21 cellular contexts compared by ENCODE assay signal in the genomic region with DNA sequence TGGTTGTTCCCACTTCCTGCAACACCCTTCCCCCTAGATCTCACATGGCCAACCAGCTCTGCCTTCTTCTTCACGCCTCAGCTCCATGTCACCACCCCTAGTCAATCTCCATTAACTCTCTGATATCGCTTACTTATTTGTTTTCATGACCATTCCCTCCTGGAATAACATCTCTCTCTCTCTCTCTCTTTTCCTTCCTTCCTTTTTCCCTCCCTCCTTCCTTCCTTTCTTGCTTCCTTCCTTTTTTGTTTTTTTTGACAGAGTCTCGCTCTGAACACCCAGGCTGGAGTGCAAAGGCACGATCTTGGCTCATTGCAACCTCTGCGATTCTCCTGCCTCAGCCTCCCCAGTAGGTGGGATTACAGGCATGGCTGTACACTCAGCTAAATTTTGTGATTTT. TPM values are rescaled to one million over a fixed set of nuclear protein-coding genes. Genes with fewer than 3 reads are reported as not detected.
A peak's percentile ranks its signal among the peaks of the same experiment; 100 is the strongest.
DNase-seq lines count a peak whose midpoint lies in the region; ATAC-seq, FAIRE-seq and TF ChIP-seq lines count a peak whose summit lies in the region.
"Had no signal": no experiment of that assay in that cellular context is flagged by ENCODE, and none has a peak within 500 bp of the region (broad histone marks: within the 10 kb centered on the region; RNA-seq: fewer than 3 reads in every experiment).

No MANE protein-coding gene starts in this region.

- no peaks in the 10 kb centered on the region for H3K4me1 ChIP-seq in HEK293 (ENCODE audit: control insufficient read depth, insufficient read depth, low read length)
- peaks cover 0 to 18% of the 10 kb centered on the region in 2 experiments; a peak in 2 of 5 replicates for H3K4me1 ChIP-seq in K562 (replicated peaks in 1 of 2; ENCODE audit: control insufficient read depth in 2 of 2, insufficient read depth in 2 of 2, low read length in 2 of 2)
- H3K4me1 ChIP-seq in naive thymus-derived CD4-positive, alpha-beta T cell (ENCODE audit: control insufficient read depth in 2 of 2, insufficient read depth in 2 of 2, low read length in 2 of 2) = no peaks in the 10 kb centered on the region
- H3K4me1 ChIP-seq in mesenchymal stem cell (ENCODE audit: control insufficient read depth, insufficient read depth, low read depth, low read length) = peaks cover 15% of the 10 kb centered on the region
- H3K4me1 ChIP-seq: breast epithelium, colonic mucosa, psoas muscle had no signal

- peak overlapping the region in 1 of 2 experiments; percentile 42 for H2BK12ac ChIP-seq in mesenchymal stem cell (ENCODE audit: low read length in 2 of 2)

- no peak for TF ChIP-seq POLR2A in K562 (conservative IDR thresholded peaks at IDR 0.05)

- no peak for TF ChIP-seq CTCF in CD4-positive, alpha-beta T cell (IDR thresholded peaks at IDR 0.05)
- no peak for TF ChIP-seq CTCF in HEK293 (tag by site-specific recombination; IDR thresholded peaks at IDR 0.05)
- TF ChIP-seq CTCF in K562 (IDR thresholded peaks at IDR 0.05 in 2 of 3, conservative IDR thresholded peaks at IDR 0.05 in 1 of 3; ENCODE audit: insufficient read depth in 2 of 3, low read depth in 1 of 3, low read length in 3 of 3) = no peak
- TF ChIP-seq CTCF in activated CD8-positive, alpha-beta T cell treated with anti-CD3 and anti-CD28 coated beads for 36 hours (IDR thresholded peaks at IDR 0.05) = no peak

- H3K23ac ChIP-seq in mesenchymal stem cell (ENCODE audit: low read length in 2 of 2) = no peak overlapping the region

- H3K79me2 ChIP-seq in K562 (ENCODE audit: control insufficient read depth, insufficient read depth, low read length) = no peaks in the 10 kb centered on the region

- 61% methylated on average over 4 of the region's 5 CpGs for WGBS in K562 (ENCODE audit: insufficient coverage, low coverage, missing lambda C conversion rate)
- 87% methylated on average over 5 of the region's 5 CpGs for WGBS in mesenchymal stem cell

- no peaks in the 10 kb centered on the region for H3K79me1 ChIP-seq in mesenchymal stem cell (replicated peaks; ENCODE audit: low read length, poor library complexity, severe bottlenecking)

- peak overlapping the region; percentile 14 for H3K27ac Mint-ChIP-seq in CD4-positive, alpha-beta T cell
- peak overlapping the region in 7 of 9 donors; percentile 0 to 82 (median 11) for H3K27ac Mint-ChIP-seq in naive thymus-derived CD4-positive, alpha-beta T cell
- no peak overlapping the region for H3K27ac Mint-ChIP-seq in activated CD8-positive, alpha-beta T cell treated with anti-CD3 and anti-CD28 coated beads for 36 hours
- H3K27ac Mint-ChIP-seq: activated CD4-positive, alpha-beta T cell treated with anti-CD3 and anti-CD28 coated beads, Interleukin-2, amount 10 ng/mL, durations not matched to agents 7 days and 5 days; stimulated activated memory B cell treated with anti-CD40 and anti-IgM and Interleukin-4, amounts not matched to agents 10 μg/mL and 1 μg/mL and 100 μg/mL, for 72 hours had no signal

- no TSS peak for BruUV-seq in K562 (replicated peaks; lab: Mats Ljungman, UMichigan)

- H3K4me2 ChIP-seq in K562 (ENCODE audit: insufficient read depth, low read length) (no peak overlapping the region), mesenchymal stem cell (ENCODE audit: low read length, poor library complexity, severe bottlenecking) (no peak overlapping the region)

- H3K27me3 ChIP-seq in CD4-positive, alpha-beta T cell (ENCODE audit: control insufficient read depth, insufficient read depth, low read length) = no peaks in the 10 kb centered on the region
- no peaks in the 10 kb centered on the region; a peak in 1 of 5 replicates for H3K27me3 ChIP-seq in K562 (ENCODE audit: control insufficient read depth in 2 of 2, insufficient read depth in 2 of 2, low read length in 2 of 2)
- no peaks in the 10 kb centered on the region for H3K27me3 ChIP-seq in naive thymus-derived CD4-positive, alpha-beta T cell (ENCODE audit: control insufficient read depth in 2 of 2, insufficient read depth in 2 of 2, low read length in 2 of 2)
- H3K27me3 ChIP-seq in mesenchymal stem cell (ENCODE audit: control insufficient read depth in 1 of 2, insufficient read depth in 1 of 2, low read length in 2 of 2) = peaks cover 0 to 25% of the 10 kb centered on the region in 2 experiments
- H3K27me3 ChIP-seq: breast epithelium, colonic mucosa had no signal

- H2BK5ac ChIP-seq in mesenchymal stem cell (ENCODE audit: low read depth, low read length, poor library complexity, severe bottlenecking) = no peak overlapping the region

- H3K18ac ChIP-seq in mesenchymal stem cell (ENCODE audit: low read depth in 1 of 2, low read length in 2 of 2) = no peak overlapping the region

- no peak for ATAC-seq in CD4-positive, alpha-beta T cell (ENCODE audit: poor library complexity)
- no peak for ATAC-seq in K562
- no peak for ATAC-seq in naive thymus-derived CD4-positive, alpha-beta T cell
- no peak for ATAC-seq in activated CD8-positive, alpha-beta T cell treated with anti-CD3 and anti-CD28 coated beads for 36 hours
- ATAC-seq: left cardiac atrium; psoas muscle; SK-N-SH treated with all-trans-retinoic acid at 6 μM for 48 hours; stimulated activated memory B cell treated with anti-CD40 and anti-IgM and Interleukin-4, amounts not matched to agents 10 μg/mL and 1 μg/mL and 100 μg/mL, for 72 hours had no signal

- H3K36me3 ChIP-seq in HEK293 (ENCODE audit: control insufficient read depth in 2 of 2, insufficient read depth in 1 of 2, low read length in 2 of 2) (no peaks in the 10 kb centered on the region), K562 (ENCODE audit: control insufficient read depth, insufficient read depth, low read length) (no peaks in the 10 kb centered on the region), mesenchymal stem cell (ENCODE audit: control insufficient read depth in 1 of 2, insufficient read depth in 2 of 2, low read depth in 1 of 2, low read length in 2 of 2) (no peaks in the 10 kb centered on the region)
- H3K36me3 ChIP-seq in naive thymus-derived CD4-positive, alpha-beta T cell (ENCODE audit: control insufficient read depth in 2 of 3, insufficient read depth in 3 of 3, low read length in 3 of 3) = no peaks in the 10 kb centered on the region
- H3K36me3 ChIP-seq: breast epithelium, colonic mucosa, thoracic aorta had no signal

- no peak overlapping the region; a peak in 1 of 4 replicates for H3K9ac ChIP-seq in K562 (ENCODE audit: insufficient read depth in 1 of 2, low read depth in 2 of 2, low read length in 2 of 2)
- H3K9ac ChIP-seq in mesenchymal stem cell (ENCODE audit: low read length) = no peak overlapping the region

- no peak for DNase-seq in CD4-positive, alpha-beta T cell
- peak in 1 of 4 experiments; percentile 6 for DNase-seq in K562 (ENCODE audit: extremely low read depth in 1 of 4, low spot score in 3 of 4)
- no peak for DNase-seq in naive thymus-derived CD4-positive, alpha-beta T cell
- DNase-seq in mesenchymal stem cell = no peak
- DNase-seq in activated CD8-positive, alpha-beta T cell treated with anti-CD3 and anti-CD28 coated beads for 36 hours = no peak
- DNase-seq in head of caudate nucleus = no peak
- no peak for DNase-seq in dedifferentiated amniotic fluid mesenchymal stem cell (ENCODE audit: extremely low spot score)
- DNase-seq: activated CD4-positive, alpha-beta T cell treated with anti-CD3 and anti-CD28 coated beads, Interleukin-2, amount 10 ng/mL, durations not matched to agents 7 days and 5 days; colonic mucosa; GDM1; Kasumi-1; left cardiac atrium; NCI-H187; NCI-H526 treated with DMSO at 0.1 percent for 48 hours; psoas muscle had no signal

- TF ChIP-seq RAD21 in K562 (CRISPR knock-in tag; conservative IDR thresholded peaks at IDR 0.05 in 1 of 2, IDR thresholded peaks at IDR 0.05 in 1 of 2) = no peak

- H2AK5ac ChIP-seq in mesenchymal stem cell (ENCODE audit: low read length, severe bottlenecking) = no peak overlapping the region

- no peaks in the 10 kb centered on the region for H3K27me3 Mint-ChIP-seq in CD4-positive, alpha-beta T cell
- H3K27me3 Mint-ChIP-seq in naive thymus-derived CD4-positive, alpha-beta T cell = peaks cover 0 to 9% (median 0%) of the 10 kb centered on the region in 5 donors
- H3K27me3 Mint-ChIP-seq in activated CD8-positive, alpha-beta T cell treated with anti-CD3 and anti-CD28 coated beads for 36 hours = no peaks in the 10 kb centered on the region
- H3K27me3 Mint-ChIP-seq: stimulated activated memory B cell treated with anti-CD40 and anti-IgM and Interleukin-4, amounts not matched to agents 10 μg/mL and 1 μg/mL and 100 μg/mL, for 72 hours had no signal

- no peaks in the 10 kb centered on the region for H4K20me1 ChIP-seq in K562 (replicated peaks; ENCODE audit: control insufficient read depth, insufficient read depth, low read length)

- CTCF ChIA-PET in CD4-positive, alpha-beta T cell (lab: Charles Lee) = no interaction called here
- CTCF ChIA-PET in HEK293 (lab: Yijun Ruan, JAX) (interaction anchor here (0.8 kb wide), 1 partner anchor 187 kb away, joined by 4 read pairs; no protein-coding TSS in a partner anchor), K562 (lab: Yijun Ruan, JAX; ENCODE audit: low intra/inter-chr PET ratio) (no interaction called here)
- CTCF ChIA-PET in naive thymus-derived CD4-positive, alpha-beta T cell (lab: Charles Lee) = no interaction called here
- CTCF ChIA-PET in activated CD8-positive, alpha-beta T cell treated with anti-CD3 and anti-CD28 coated beads for 36 hours (lab: Charles Lee) = no interaction called here

- H3K9me3 Mint-ChIP-seq in CD4-positive, alpha-beta T cell = no peaks in the 10 kb centered on the region
- peaks cover 0 to 1% (median 0%) of the 10 kb centered on the region in 11 donors for H3K9me3 Mint-ChIP-seq in naive thymus-derived CD4-positive, alpha-beta T cell
- no peaks in the 10 kb centered on the region for H3K9me3 Mint-ChIP-seq in activated CD8-positive, alpha-beta T cell treated with anti-CD3 and anti-CD28 coated beads for 36 hours
- H3K9me3 Mint-ChIP-seq: activated CD4-positive, alpha-beta T cell treated with anti-CD3 and anti-CD28 coated beads, Interleukin-2, amount 10 ng/mL, durations not matched to agents 7 days and 5 days; stimulated activated memory B cell treated with anti-CD40 and anti-IgM and Interleukin-4, amounts not matched to agents 10 μg/mL and 1 μg/mL and 100 μg/mL, for 72 hours had no signal

- intact Hi-C loops in CD4-positive, alpha-beta T cell (cut with DNase I, micrococcal nuclease) = no loop called here
- intact Hi-C loops in K562 (cut with micrococcal nuclease) = no loop called here
- intact Hi-C loops in naive thymus-derived CD4-positive, alpha-beta T cell (cut with micrococcal nuclease) = no loop called here
- intact Hi-C loops in activated CD8-positive, alpha-beta T cell treated with anti-CD3 and anti-CD28 coated beads for 36 hours (cut with micrococcal nuclease) = no loop called here
- intact Hi-C loops in head of caudate nucleus (cut with DNase I) = no loop called here

- no peak overlapping the region for H2BK15ac ChIP-seq in mesenchymal stem cell (ENCODE audit: low read depth, poor library complexity, severe bottlenecking)

- no peaks in the 10 kb centered on the region for H3K36me3 Mint-ChIP-seq in CD4-positive, alpha-beta T cell (ENCODE audit: low read depth)
- no peaks in the 10 kb centered on the region for H3K36me3 Mint-ChIP-seq in naive thymus-derived CD4-positive, alpha-beta T cell
- H3K36me3 Mint-ChIP-seq in activated CD8-positive, alpha-beta T cell treated with anti-CD3 and anti-CD28 coated beads for 36 hours (ENCODE audit: low read depth) = no peaks in the 10 kb centered on the region
- H3K36me3 Mint-ChIP-seq: stimulated activated memory B cell treated with anti-CD40 and anti-IgM and Interleukin-4, amounts not matched to agents 10 μg/mL and 1 μg/mL and 100 μg/mL, for 72 hours had no signal

- TF ChIP-seq EP300 in K562 (IDR thresholded peaks at IDR 0.05; ENCODE audit: low read length) = no peak

- no peak overlapping the region for H4K8ac ChIP-seq in mesenchymal stem cell (ENCODE audit: low read length)

- no peak for FAIRE-seq in K562 (lab: Jason Lieb, UNC)
- FAIRE-seq: endometrium had no signal

- in situ Hi-C loops in K562 (cut with MboI) = no loop called here

- H3K27ac ChIP-seq in CD4-positive, alpha-beta T cell (ENCODE audit: low read depth, low read length) = no peak overlapping the region
- H3K27ac ChIP-seq in HEK293 (ENCODE audit: extremely low read depth, low read depth, low read length) = no peak overlapping the region
- no peak overlapping the region for H3K27ac ChIP-seq in K562 (ENCODE audit: extremely low read depth, low read depth, low read length)
- H3K27ac ChIP-seq in naive thymus-derived CD4-positive, alpha-beta T cell (ENCODE audit: low read depth, low read length) = no peak overlapping the region
- H3K27ac ChIP-seq in mesenchymal stem cell (ENCODE audit: low read length, poor library complexity, severe bottlenecking) = no peak overlapping the region
- H3K27ac ChIP-seq: breast epithelium, colonic mucosa, psoas muscle, thoracic aorta had no signal

- no peak overlapping the region for H3K4ac ChIP-seq in mesenchymal stem cell (ENCODE audit: low read depth in 1 of 2, low read length in 2 of 2)

- H4K91ac ChIP-seq in mesenchymal stem cell (ENCODE audit: low read length) = no peak overlapping the region

- H3K9me3 ChIP-seq in CD4-positive, alpha-beta T cell (ENCODE audit: control insufficient read depth, low read length) = no peaks in the 10 kb centered on the region
- H3K9me3 ChIP-seq in HEK293 (ENCODE audit: control insufficient read depth, insufficient read depth, low read depth, low read length) (no peaks in the 10 kb centered on the region), K562 (replicated peaks; ENCODE audit: control insufficient read depth, insufficient read depth, low read depth, low read length) (no peaks in the 10 kb centered on the region), mesenchymal stem cell (ENCODE audit: control insufficient read depth, low read length) (no peaks in the 10 kb centered on the region)
- no peaks in the 10 kb centered on the region for H3K9me3 ChIP-seq in naive thymus-derived CD4-positive, alpha-beta T cell (ENCODE audit: control insufficient read depth in 2 of 3, low read length in 3 of 3)
- H3K9me3 ChIP-seq: breast epithelium, colonic mucosa, psoas muscle, thoracic aorta had no signal

- peaks cover 5% of the 10 kb centered on the region for H3K4me1 Mint-ChIP-seq in CD4-positive, alpha-beta T cell (ENCODE audit: low read depth)
- H3K4me1 Mint-ChIP-seq in naive thymus-derived CD4-positive, alpha-beta T cell = peaks cover 4 to 16% (median 13%) of the 10 kb centered on the region in 7 donors
- H3K4me1 Mint-ChIP-seq in activated CD8-positive, alpha-beta T cell treated with anti-CD3 and anti-CD28 coated beads for 36 hours (ENCODE audit: low read depth) = peaks cover 13% of the 10 kb centered on the region

- H2AFZ ChIP-seq in K562 (ENCODE audit: low read depth, low read length) (peak overlapping the region; percentile 63; the same call in 1 of the 2 replicates), mesenchymal stem cell (ENCODE audit: low read depth, low read length) (no peak overlapping the region)

- no peak overlapping the region for H2BK120ac ChIP-seq in mesenchymal stem cell (ENCODE audit: low read depth, low read length)

- peak overlapping the region; percentile 79 for H3K4me3 Mint-ChIP-seq in CD4-positive, alpha-beta T cell
- peak overlapping the region in 8 of 10 donors; percentile 48 to 81 (median 62) for H3K4me3 Mint-ChIP-seq in naive thymus-derived CD4-positive, alpha-beta T cell
- H3K4me3 Mint-ChIP-seq in activated CD8-positive, alpha-beta T cell treated with anti-CD3 and anti-CD28 coated beads for 36 hours = no peak overlapping the region
- H3K4me3 Mint-ChIP-seq: activated CD4-positive, alpha-beta T cell treated with anti-CD3 and anti-CD28 coated beads, Interleukin-2, amount 10 ng/mL, durations not matched to agents 7 days and 5 days had no signal

- no peak overlapping the region for H3K14ac ChIP-seq in mesenchymal stem cell (ENCODE audit: low read length in 2 of 2)

- POLR2A ChIA-PET in CD4-positive, alpha-beta T cell (lab: Charles Lee) = no interaction called here
- POLR2A ChIA-PET in HEK293 (lab: Yijun Ruan, JAX) = interaction anchor here (0.6 kb wide), 1 partner anchor 9 kb away, joined by 5 read pairs; no protein-coding TSS in a partner anchor
- POLR2A ChIA-PET in K562 (lab: Yijun Ruan, JAX) = no interaction called here
- POLR2A ChIA-PET in naive thymus-derived CD4-positive, alpha-beta T cell (lab: Charles Lee) = interaction anchor here (0.7 kb wide), 2 partner anchors 24 to 1105 kb away, joined by 3 to 6 read pairs; no protein-coding TSS in a partner anchor
- POLR2A ChIA-PET in activated CD8-positive, alpha-beta T cell treated with anti-CD3 and anti-CD28 coated beads for 36 hours (lab: Charles Lee) = interaction anchor here (0.6 kb wide), 1 partner anchor 596 kb away, joined by 3 read pairs; no protein-coding TSS in a partner anchor

- H3K4me3 ChIP-seq in HEK293 (ENCODE audit: low read depth, low read length) (no peak overlapping the region), K562 (no peak overlapping the region), mesenchymal stem cell (ENCODE audit: insufficient read depth in 1 of 2, low read depth in 1 of 2, low read length in 2 of 2) (no peak overlapping the region)
- H3K4me3 ChIP-seq in naive thymus-derived CD4-positive, alpha-beta T cell (ENCODE audit: low read length) = no peak overlapping the region
- H3K4me3 ChIP-seq: breast epithelium, colonic mucosa, psoas muscle, thoracic aorta had no signal

- no peaks in the 10 kb centered on the region for H3K9me1 ChIP-seq in K562 (ENCODE audit: control insufficient read depth, insufficient read depth, low read length)

RNA-seq across cellular contexts. Expression of gene ADGRL1, which starts 44.9 kb away (rescaled TPM):
- total RNA-seq in CD4-positive, alpha-beta T cell = 10 to 100 TPM; 22.2 to 23.9 TPM
- 52.8 and 150 TPM in 2 replicates for total RNA-seq in K562 (2011; cell fraction: chromatin; rRNA removed; ENCODE audit: low replicate concordance)
- total RNA-seq in K562 (2011; cell fraction: nucleolus; rRNA removed) = 73.8 and 77.4 TPM in 2 replicates
- total RNA-seq in K562 (2011; cell fraction: nucleoplasm; rRNA removed) = 64.1 and 80.0 TPM in 2 replicates
- total RNA-seq in K562 (2014; rRNA removed) = 10.9 TPM in 2 replicates
- total RNA-seq in K562 (2014; rRNA removed; fragmentation: Illumina TruSeq; extraction: Trizol) = 2.8 and 3.3 TPM in 2 replicates
- total RNA-seq in K562 (2015; rRNA removed; fragmentation: Illumina TruSeq; extraction: Trizol) = 6.7 and 7.6 TPM in 2 replicates
- total RNA-seq in K562 (2021) = 33.2 and 37.0 TPM in 2 replicates
- polyA plus RNA-seq in K562 (2011; rRNA removed) = 8.6 and 14.7 TPM in 2 replicates
- 10.0 and 19.9 TPM in 2 replicates for polyA plus RNA-seq in K562 (2011; cell fraction: cytosol; rRNA removed)
- 50.7 and 75.0 TPM in 2 replicates for polyA plus RNA-seq in K562 (2011; cell fraction: nucleus; rRNA removed)
- 12.4 and 16.3 TPM in 2 replicates for polyA plus RNA-seq in K562 (2012)
- polyA plus RNA-seq in K562 (2014; fragmentation: Illumina TruSeq; extraction: Trizol) = 10.8 and 16.6 TPM in 2 replicates
- under 1 TPM; 0.14 to 0.27 TPM for polyA plus RNA-seq in K562 (2014; fragmentation: Nextera tagmentation; extraction: Ambion mirVana)
- 12.6 and 20.3 TPM in 2 replicates for polyA plus RNA-seq in K562 (2014; rRNA removed)
- polyA minus RNA-seq in K562 (2011; rRNA and poly(A)+ RNA removed) = 9.3 and 13.3 TPM in 2 replicates
- 31.3 and 46.7 TPM in 2 replicates for polyA minus RNA-seq in K562 (2011; cell fraction: cytosol; rRNA and poly(A)+ RNA removed)
- polyA minus RNA-seq in K562 (2011; cell fraction: nucleus; rRNA and poly(A)+ RNA removed) = 17.5 and 24.1 TPM in 2 replicates
- total RNA-seq in naive thymus-derived CD4-positive, alpha-beta T cell = 10 to 100 TPM; 12.4 to 39.4 (median 37.8) TPM
- 1 to 10 TPM in 1 of 2 donors, under 1 TPM in 1; 0.72 to 3.0 TPM for polyA plus RNA-seq in naive thymus-derived CD4-positive, alpha-beta T cell
- polyA plus RNA-seq in mesenchymal stem cell (2013, experiment 1 of 2) = 8.3 TPM
- 9.0 TPM for polyA plus RNA-seq in mesenchymal stem cell (2013, experiment 2 of 2)
- total RNA-seq in activated CD8-positive, alpha-beta T cell treated with anti-CD3 and anti-CD28 coated beads for 36 hours = 10 to 100 TPM; 11.8 to 14.5 TPM

Comparison
In these comparisons a context has a peak if more than half of its experiments do, and no peak if none do; other contexts are left out.
1. POLR2A ChIA-PET loops: an anchor here in HEK293 (0.6 kb wide), naive thymus-derived CD4-positive, alpha-beta T cell (0.7 kb wide) and activated CD8-positive, alpha-beta T cell treated with anti-CD3 and anti-CD28 coated beads for 36 hours (0.6 kb wide); none called in CD4-positive, alpha-beta T cell and K562.